Comparison of ENCODE assay signal across 8 cellular contexts in the genomic region with DNA sequence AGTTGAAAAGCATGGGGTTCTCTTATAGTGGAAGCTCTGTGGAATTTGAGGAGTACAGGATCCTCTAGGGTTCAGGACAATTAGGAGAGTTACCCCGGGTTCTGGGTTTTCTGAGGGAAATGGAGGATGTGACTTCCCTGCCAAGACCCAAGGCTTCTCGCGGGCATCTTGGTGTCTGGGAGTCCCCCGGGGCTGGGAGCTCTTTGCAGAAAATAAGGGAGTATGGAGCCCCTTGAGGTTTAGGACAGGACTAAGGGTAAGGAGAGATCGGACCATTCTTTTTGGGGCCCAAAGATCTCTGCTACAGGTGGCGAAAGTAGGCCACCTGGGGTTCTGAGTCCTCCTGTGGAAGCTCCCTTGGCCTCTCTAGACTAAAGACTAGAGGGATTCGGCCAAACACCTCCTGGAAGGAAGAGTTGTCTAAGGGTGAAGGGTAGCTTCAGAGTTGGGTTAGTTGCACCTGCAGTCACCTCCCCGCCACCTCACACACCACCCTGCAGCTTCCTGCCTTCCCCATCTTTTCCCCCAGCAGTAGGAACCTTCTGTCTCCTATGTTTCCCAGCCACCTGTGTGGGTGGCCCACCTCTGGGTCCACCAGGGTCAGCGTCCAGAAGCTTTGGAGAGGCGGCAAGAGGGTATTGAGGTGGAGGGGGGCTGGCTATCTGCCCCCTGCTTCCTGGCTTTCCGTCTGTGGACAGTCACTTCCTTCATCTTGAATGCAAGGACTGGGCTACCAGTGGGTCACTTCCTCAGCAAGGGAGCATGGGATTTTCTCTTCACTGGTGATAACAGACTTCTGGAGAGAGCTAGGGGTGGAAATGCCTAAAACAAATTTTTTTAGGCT. TPM values are rescaled to one million over a fixed set of nuclear protein-coding genes. Genes with fewer than 3 reads are reported as not detected.
DNase-seq lines count a peak whose midpoint lies in the region; ATAC-seq and TF ChIP-seq lines count a peak whose summit lies in the region.

No MANE protein-coding gene starts in this region.

- H3K36me3 Mint-ChIP-seq in CD4-positive, alpha-beta memory T cell: peaks cover 0 to 9% of the 10 kb centered on the region in 2 donors

- no peaks in the 10 kb centered on the region for H3K27me3 Mint-ChIP-seq in CD4-positive, alpha-beta memory T cell

- peaks cover 69% of the 10 kb centered on the region for H3K4me1 ChIP-seq in CD4-positive, alpha-beta memory T cell (ENCODE audit: insufficient read depth, low read length)
- peaks cover 26% of the 10 kb centered on the region for H3K4me1 ChIP-seq in neuron (ENCODE audit: insufficient read depth, low read length)

- no peaks in the 10 kb centered on the region for H3K36me3 ChIP-seq in CD4-positive, alpha-beta memory T cell (ENCODE audit: insufficient read depth, low read length)
- no peaks in the 10 kb centered on the region for H3K36me3 ChIP-seq in neuron (ENCODE audit: insufficient read depth, low read length)

- H2AFZ ChIP-seq in neuron (ENCODE audit: low read depth, low read length): peak overlapping the region; percentile 93

- H3K9me3 ChIP-seq in CD4-positive, alpha-beta memory T cell (ENCODE audit: control insufficient read depth in 1 of 2, low read length in 2 of 2): no peaks in the 10 kb centered on the region
- H3K9me3 ChIP-seq in neuron (ENCODE audit: low read length): no peaks in the 10 kb centered on the region

- intact Hi-C loops in CD4-positive, alpha-beta memory T cell (cut with micrococcal nuclease): loop anchor here (1.0 to 5.0 kb wide), 10 partner anchors 18 to 578 kb away; a partner anchor contains a TSS
- intact Hi-C loops in dorsolateral prefrontal cortex (cut with DNase I): loop anchor here (5.0 to 10.0 kb wide), 4 partner anchors 56 to 106 kb away; a partner anchor contains a TSS

- peak overlapping the region; percentile 72 to 95 (median 85) for H3K27ac Mint-ChIP-seq in CD4-positive, alpha-beta memory T cell

- H3K27me3 ChIP-seq in CD4-positive, alpha-beta memory T cell (ENCODE audit: insufficient read depth, low read length): no peaks in the 10 kb centered on the region
- H3K27me3 ChIP-seq in dorsolateral prefrontal cortex: no peaks in the 10 kb centered on the region
- H3K27me3 ChIP-seq in neuron (ENCODE audit: insufficient read depth, low read length): no peaks in the 10 kb centered on the region

- H3K4me3 Mint-ChIP-seq in CD4-positive, alpha-beta memory T cell: peak overlapping the region; percentile 89 to 98 (median 90)

- no peaks in the 10 kb centered on the region for H3K9me3 Mint-ChIP-seq in CD4-positive, alpha-beta memory T cell

- peak overlapping the region; percentile 74 to 92 for H3K4me3 ChIP-seq in CD4-positive, alpha-beta memory T cell (ENCODE audit: low read length in 2 of 2)
- H3K4me3 ChIP-seq in dorsolateral prefrontal cortex (peak overlapping the region; percentile 60 to 96 (median 88)), neuron (ENCODE audit: low read length) (peak overlapping the region; percentile 92)

- CTCF ChIA-PET in CD4-positive, alpha-beta memory T cell (lab: Charles Lee; ENCODE audit: partially characterized antibody): interaction anchor here (0.6 to 7.4 kb wide), 24 partner anchors 11 to 128 kb away, joined by 3 to 178 read pairs (median 4); a partner anchor contains a TSS

- H3K4me1 Mint-ChIP-seq in CD4-positive, alpha-beta memory T cell: peaks cover 50 to 71% (median 57%) of the 10 kb centered on the region in 4 donors

- no peak for TF ChIP-seq CTCF in dorsolateral prefrontal cortex (IDR thresholded peaks at IDR 0.05 in 54 of 56, conservative IDR thresholded peaks at IDR 0.05 in 2 of 56; ENCODE audit: low read depth in 1 of 56, partially characterized antibody in 56 of 56)

- H3K27ac ChIP-seq in CD4-positive, alpha-beta memory T cell (ENCODE audit: low read depth, low read length): peak overlapping the region; percentile 81
- H3K27ac ChIP-seq in dorsolateral prefrontal cortex: peak overlapping the region in 39 of 59 donors; percentile 3 to 89 (median 63)

- no peak for ATAC-seq in HG03039 (IDR thresholded peaks at IDR 0.05; ENCODE audit: unreplicated experiment)

- DNase-seq in CD4-positive, alpha-beta memory T cell: no peak
- peak; percentile 47 for DNase-seq in NCI-H69 (lab: John Stamatoyannopoulos, UW)
- no peak for DNase-seq in dorsolateral prefrontal cortex
- no peak for DNase-seq in iPS-NIHi11 (ENCODE audit: low spot score)
- DNase-seq in DMS79 (lab: John Stamatoyannopoulos, UW): no peak
- DNase-seq in NOMO-1 treated with DMSO at 0.1 percent for 48 hours (lab: John Stamatoyannopoulos, UW; ENCODE audit: unreplicated experiment): no peak

- POLR2A ChIA-PET in CD4-positive, alpha-beta memory T cell (lab: Charles Lee; ENCODE audit: partially characterized antibody): interaction anchor here (0.5 to 8.7 kb wide), 24 partner anchors 8 to 1441 kb away, joined by 3 to 138 read pairs (median 3); a partner anchor contains a TSS

RNA-seq across cellular contexts. Expression of a gene that starts 0.9 kb away (rescaled TPM):
- 10 to 100 TPM; 32.2 to 33.2 TPM for total RNA-seq in CD4-positive, alpha-beta memory T cell
- polyA plus RNA-seq in CD4-positive, alpha-beta memory T cell: 10 to 100 TPM; 12.3 to 26.8 TPM
- total RNA-seq in dorsolateral prefrontal cortex: 100 to 1,000 TPM in 1 of 120 experiments, 10 to 100 TPM in 119; 16.4 to 108 (median 33.1) TPM

RNA-seq across cellular contexts. Expression of a gene that starts 53.0 kb away (rescaled TPM):
- total RNA-seq in CD4-positive, alpha-beta memory T cell: 10 to 100 TPM; 31.5 to 31.7 TPM
- polyA plus RNA-seq in CD4-positive, alpha-beta memory T cell: 10 to 100 TPM; 24.1 to 27.1 TPM
- 10 to 100 TPM; 22.8 to 55.7 (median 30.8) TPM for total RNA-seq in dorsolateral prefrontal cortex
